Comparison of ENCODE assay signal across 23 cellular contexts in genomic region chr12:46103691-46104090, GRCh38.
"Had no signal": no experiment of that assay in that cellular context is flagged by ENCODE, and none has a peak within 500 bp of the region (broad histone marks: within the 10 kb centered on the region; RNA-seq: fewer than 3 reads in every experiment).

No MANE protein-coding gene starts in this region.

- H3K4me1 Mint-ChIP-seq: immature natural killer cell; neural crest cell; stimulated activated effector memory CD8-positive, alpha-beta T cell treated with anti-CD3 and anti-CD28 coated beads, Interleukin-12 subunit alpha, Interleukin-12 subunit beta, amount 100 ng/mL, for 72 hours had no signal

- H3K27me3 Mint-ChIP-seq: memory B cell, naive B cell, progenitor cell of endocrine pancreas, type B pancreatic cell had no signal

- ATAC-seq: esophagus mucosa; left ventricle myocardium superior; lower lobe of right lung; mucosa of descending colon; natural killer cell treated with Interleukin-12 subunit alpha and Interleukin-12 subunit beta and Interleukin-15 and Interleukin-18, amount 100 ng/mL, for 72 hours; pancreas; right cardiac atrium; stimulated activated effector memory CD8-positive, alpha-beta T cell treated with anti-CD3 and anti-CD28 coated beads, Interleukin-12 subunit alpha, Interleukin-12 subunit beta, amount 100 ng/mL, for 72 hours had no signal

- H3K27ac Mint-ChIP-seq: immature natural killer cell; memory B cell; naive B cell; natural killer cell treated with Interleukin-12 subunit alpha and Interleukin-12 subunit beta and Interleukin-15 and Interleukin-18, amount 100 ng/mL, for 72 hours; progenitor cell of endocrine pancreas; stimulated activated effector memory CD8-positive, alpha-beta T cell treated with anti-CD3 and anti-CD28 coated beads, Interleukin-12 subunit alpha, Interleukin-12 subunit beta, amount 100 ng/mL, for 72 hours; type B pancreatic cell had no signal

- DNase-seq: cortex of kidney; foreskin fibroblast; immature natural killer cell; left ventricle myocardium superior; lower lobe of right lung; mucosa of descending colon; naive B cell; pancreas; right cardiac atrium; sigmoid colon; stimulated activated CD4-positive, alpha-beta T cell treated with anti-CD3 and anti-CD28 coated beads, Interleukin-2, amount 100 ng/mL, for 24 hours; stimulated activated CD4-positive, alpha-beta T cell treated with anti-CD3 and anti-CD28 coated beads, Interleukin-4, amount 100 ng/mL, for 24 hours; stimulated activated naive CD4-positive, alpha-beta T cell treated with Interleukin-2 at 50 U/mL for 16 hours; stomach; testis; tibial artery had no signal

- H3K4me3 Mint-ChIP-seq: immature natural killer cell; memory B cell; naive B cell; natural killer cell treated with Interleukin-12 subunit alpha and Interleukin-12 subunit beta and Interleukin-15 and Interleukin-18, amount 100 ng/mL, for 72 hours; neural crest cell; stimulated activated effector memory CD8-positive, alpha-beta T cell treated with anti-CD3 and anti-CD28 coated beads, Interleukin-12 subunit alpha, Interleukin-12 subunit beta, amount 100 ng/mL, for 72 hours; type B pancreatic cell had no signal

- H3K36me3 Mint-ChIP-seq: immature natural killer cell; memory B cell; naive B cell; natural killer cell treated with Interleukin-12 subunit alpha and Interleukin-12 subunit beta and Interleukin-15 and Interleukin-18, amount 100 ng/mL, for 72 hours; stimulated activated effector memory CD8-positive, alpha-beta T cell treated with anti-CD3 and anti-CD28 coated beads, Interleukin-12 subunit alpha, Interleukin-12 subunit beta, amount 100 ng/mL, for 72 hours; type B pancreatic cell had no signal

- H3K9me3 Mint-ChIP-seq: immature natural killer cell; memory B cell; natural killer cell treated with Interleukin-12 subunit alpha and Interleukin-12 subunit beta and Interleukin-15 and Interleukin-18, amount 100 ng/mL, for 72 hours; stimulated activated effector memory CD8-positive, alpha-beta T cell treated with anti-CD3 and anti-CD28 coated beads, Interleukin-12 subunit alpha, Interleukin-12 subunit beta, amount 100 ng/mL, for 72 hours; type B pancreatic cell had no signal
